Comparison of ENCODE assay signal across 28 cellular contexts in genomic region chr16:78189121-78189520, GRCh38.
"Had no signal": no experiment of that assay in that cellular context is flagged by ENCODE, and none has a peak within 500 bp of the region (broad histone marks: within the 10 kb centered on the region; RNA-seq: fewer than 3 reads in every experiment).

No MANE protein-coding gene starts in this region.

- ATAC-seq: activated CD8-positive, alpha-beta T cell treated with anti-CD3 and anti-CD28 coated beads for 36 hours; activated T-cell treated with anti-CD3 and anti-CD28 coated beads, Interleukin-2, amount 50 U/mL, for 72 hours; activated T-helper 17 cell treated with anti-CD3 and anti-CD28 coated beads, Interleukin-2, amount 50 U/mL, for 72 hours; PC-3; Right ventricle myocardium inferior had no signal

- H3K4me3 ChIP-seq: cardiac muscle cell, Peyer's patch had no signal

- H3K9me3 ChIP-seq: Peyer's patch had no signal

- H3K27me3 ChIP-seq: brain microvascular endothelial cell, cardiac muscle cell, Peyer's patch had no signal

- H3K27ac ChIP-seq: brain microvascular endothelial cell, cardiac muscle cell, Peyer's patch, RWPE1 had no signal

- H3K36me3 ChIP-seq: brain microvascular endothelial cell, cardiac muscle cell, Peyer's patch had no signal

- DNase-seq: activated CD4-positive, alpha-beta T cell treated with anti-CD3 and anti-CD28 coated beads, Interleukin-2, amount 10 ng/mL, durations not matched to agents 24 days and 14 days; activated CD4-positive, alpha-beta T cell treated with anti-CD3 and anti-CD28 coated beads, Interleukin-2, amount 50 U/mL, for 4 hours; activated CD8-positive, alpha-beta T cell treated with anti-CD3 and anti-CD28 coated beads for 36 hours; activated effector memory CD4-positive, alpha-beta T cell treated with anti-CD3 and anti-CD28 coated beads, Interleukin-2, amount 50 U/mL, for 16 hours; activated naive CD4-positive, alpha-beta T cell; activated naive CD4-positive, alpha-beta T cell treated with anti-CD3 and anti-CD28 coated beads, Interleukin-2, amount 50 U/mL, for 16 hours; activated naive CD8-positive, alpha-beta T cell treated with anti-CD3 and anti-CD28 coated beads for 36 hours; activated T-cell treated with anti-CD3 and anti-CD28 coated beads, Interleukin-2, amount 50 U/mL, for 1 hour; activated T-cell treated with anti-CD3 and anti-CD28 coated beads, Interleukin-2, amount 50 U/mL, for 72 hours; amniotic stem cell; aorta; brain microvascular endothelial cell; KG1; MM.1S; NCI-H1092; NCI-H1436 treated with DMSO at 0.1 percent for 48 hours; NCI-H1694 treated with DMSO at 0.1 percent for 48 hours; NCI-H2029; NCI-H345; NCI-H524 treated with DMSO at 0.1 percent for 48 hours; PC-3; Peyer's patch; SIG-M5; T1000 had no signal
